ENCODE assay signal across 10 cellular contexts in genomic region chr1:113813218-113813617, GRCh38. TPM values are rescaled to one million over a fixed set of nuclear protein-coding genes. Genes with fewer than 3 reads are reported as not detected.
A peak's percentile ranks its signal among the peaks of the same experiment; 100 is the strongest.
DNase-seq lines count a peak whose midpoint lies in the region; ATAC-seq and TF ChIP-seq lines count a peak whose summit lies in the region.
"Had no signal": no experiment of that assay in that cellular context is flagged by ENCODE, and none has a peak within 500 bp of the region (broad histone marks: within the 10 kb centered on the region; RNA-seq: fewer than 3 reads in every experiment).

No MANE protein-coding gene starts in this region.

- peak overlapping the region; percentile 81 for H3K27ac Mint-ChIP-seq in activated CD4-positive, alpha-beta T cell treated with anti-CD3 and anti-CD28 coated beads for 36 hours
- H3K27ac Mint-ChIP-seq in stimulated activated effector memory CD8-positive, alpha-beta T cell treated with anti-CD3 and anti-CD28 coated beads, Interleukin-12 subunit alpha, Interleukin-12 subunit beta, amount 100 ng/mL, for 72 hours = peak overlapping the region; percentile 97

- no peaks in the 10 kb centered on the region for H3K9me3 ChIP-seq in RWPE2 (ENCODE audit: severe bottlenecking)
- H3K9me3 ChIP-seq in hepatocyte (ENCODE audit: low read depth) = no peaks in the 10 kb centered on the region
- H3K9me3 ChIP-seq: upper lobe of left lung had no signal

- intact Hi-C loops in activated CD4-positive, alpha-beta T cell treated with anti-CD3 and anti-CD28 coated beads for 36 hours (cut with DNase I, micrococcal nuclease) = loop anchor here (2.0 to 10.0 kb wide), 14 partner anchors 54 to 1096 kb away; partner anchors contain the start of genes MAGI3 (in 2 of the 2), SLC16A1 (in 2 of the 2), AP4B1 (in 1 of the 2) and BCAS2 (in 1 of the 2)

- H3K4me3 Mint-ChIP-seq in activated CD4-positive, alpha-beta T cell treated with anti-CD3 and anti-CD28 coated beads for 36 hours = peak overlapping the region; percentile 97
- peak overlapping the region; percentile 84 for H3K4me3 Mint-ChIP-seq in stimulated activated effector memory CD8-positive, alpha-beta T cell treated with anti-CD3 and anti-CD28 coated beads, Interleukin-12 subunit alpha, Interleukin-12 subunit beta, amount 100 ng/mL, for 72 hours

- H3K27ac ChIP-seq in RWPE2 (ENCODE audit: poor library complexity, severe bottlenecking) = peak overlapping the region; percentile 50
- H3K27ac ChIP-seq in hepatocyte = no peak overlapping the region

- no peaks in the 10 kb centered on the region for H3K36me3 ChIP-seq in RWPE2 (ENCODE audit: low read depth)
- H3K36me3 ChIP-seq in hepatocyte (replicated peaks; ENCODE audit: insufficient read depth, low read depth) = no peaks in the 10 kb centered on the region
- H3K36me3 ChIP-seq: upper lobe of left lung had no signal

- 95% methylated on average over 15 of the region's 15 CpGs for WGBS in hepatocyte (ENCODE audit: low lambda C conversion rate, missing lambda C conversion rate)

- CTCF ChIA-PET in activated CD4-positive, alpha-beta T cell treated with anti-CD3 and anti-CD28 coated beads for 36 hours (lab: Charles Lee) = interaction anchor here (0.6 to 2.3 kb wide), 2 partner anchors 91 to 667 kb away, joined by 3 to 11 read pairs; partner anchors contain the start of genes AP4B1 and DCLRE1B

- H3K27me3 ChIP-seq in RWPE2 (ENCODE audit: insufficient read depth, poor library complexity, severe bottlenecking) (no peaks in the 10 kb centered on the region), hepatocyte (no peaks in the 10 kb centered on the region)
- H3K27me3 ChIP-seq: upper lobe of left lung had no signal

- peaks cover 21% of the 10 kb centered on the region for H3K36me3 Mint-ChIP-seq in activated CD4-positive, alpha-beta T cell treated with anti-CD3 and anti-CD28 coated beads for 36 hours (ENCODE audit: low read depth)
- H3K36me3 Mint-ChIP-seq in stimulated activated effector memory CD8-positive, alpha-beta T cell treated with anti-CD3 and anti-CD28 coated beads, Interleukin-12 subunit alpha, Interleukin-12 subunit beta, amount 100 ng/mL, for 72 hours = peaks cover 78% of the 10 kb centered on the region

- no peaks in the 10 kb centered on the region for H3K9me2 ChIP-seq in hepatocyte (replicated peaks; ENCODE audit: insufficient read depth)

- TF ChIP-seq CTCF in RWPE2 (IDR thresholded peaks at IDR 0.05; ENCODE audit: poor library complexity, severe bottlenecking) = no peak
- TF ChIP-seq CTCF in hepatocyte (IDR thresholded peaks at IDR 0.05; ENCODE audit: poor library complexity) = no peak

- no peak for ATAC-seq in activated CD4-positive, alpha-beta T cell treated with anti-CD3 and anti-CD28 coated beads for 36 hours
- ATAC-seq in RWPE2 (ENCODE audit: low read depth) = no peak
- ATAC-seq in stimulated activated effector memory CD8-positive, alpha-beta T cell treated with anti-CD3 and anti-CD28 coated beads, Interleukin-12 subunit alpha, Interleukin-12 subunit beta, amount 100 ng/mL, for 72 hours = no peak
- no peak for ATAC-seq in GM21825 (IDR thresholded peaks at IDR 0.05; ENCODE audit: unreplicated experiment)

- peak overlapping the region; percentile 85 for H2AFZ ChIP-seq in hepatocyte

- DNase-seq in activated CD4-positive, alpha-beta T cell treated with anti-CD3 and anti-CD28 coated beads for 36 hours = no peak
- no peak for DNase-seq in activated CD4-positive, alpha-beta T cell treated with anti-CD3 and anti-CD28 coated beads, Interleukin-2, amount 50 U/mL, for 1 hour
- DNase-seq in RWPE2 (ENCODE audit: low spot score) (no peak), hepatocyte (ENCODE audit: low spot score) (no peak), LoVo (ENCODE audit: low spot score) (no peak)
- DNase-seq in stimulated activated effector memory CD8-positive, alpha-beta T cell treated with anti-CD3 and anti-CD28 coated beads, Interleukin-12 subunit alpha, Interleukin-12 subunit beta, amount 100 ng/mL, for 72 hours (ENCODE audit: low spot score in 2 of 2) = no peak
- no peak for DNase-seq in effector CD8-positive, alpha-beta T cell (lab: John Stamatoyannopoulos, UW)
- DNase-seq: erythroblast had no signal

- no peaks in the 10 kb centered on the region for H3K9me3 Mint-ChIP-seq in activated CD4-positive, alpha-beta T cell treated with anti-CD3 and anti-CD28 coated beads for 36 hours (ENCODE audit: low read depth)
- H3K9me3 Mint-ChIP-seq in stimulated activated effector memory CD8-positive, alpha-beta T cell treated with anti-CD3 and anti-CD28 coated beads, Interleukin-12 subunit alpha, Interleukin-12 subunit beta, amount 100 ng/mL, for 72 hours = no peaks in the 10 kb centered on the region

- H3K4me1 Mint-ChIP-seq in activated CD4-positive, alpha-beta T cell treated with anti-CD3 and anti-CD28 coated beads for 36 hours = peaks cover 28% of the 10 kb centered on the region
- peaks cover 22% of the 10 kb centered on the region for H3K4me1 Mint-ChIP-seq in stimulated activated effector memory CD8-positive, alpha-beta T cell treated with anti-CD3 and anti-CD28 coated beads, Interleukin-12 subunit alpha, Interleukin-12 subunit beta, amount 100 ng/mL, for 72 hours

- peaks cover 17% of the 10 kb centered on the region for H3K4me1 ChIP-seq in RWPE2 (ENCODE audit: insufficient read depth, poor library complexity, severe bottlenecking)
- peaks cover 10% of the 10 kb centered on the region for H3K4me1 ChIP-seq in hepatocyte (ENCODE audit: insufficient read depth)

- POLR2A ChIA-PET in activated CD4-positive, alpha-beta T cell treated with anti-CD3 and anti-CD28 coated beads for 36 hours (lab: Charles Lee) = interaction anchor here (2.7 kb wide), 1 partner anchor 116 kb away, joined by 28 read pairs; the partner anchor contains the start of gene HIPK1

- H3K4me3 ChIP-seq in RWPE2 (ENCODE audit: severe bottlenecking) = no peak overlapping the region
- no peak overlapping the region for H3K4me3 ChIP-seq in hepatocyte

- H3K4me2 ChIP-seq in hepatocyte = peak overlapping the region; percentile 74

- H3K27me3 Mint-ChIP-seq in activated CD4-positive, alpha-beta T cell treated with anti-CD3 and anti-CD28 coated beads for 36 hours = no peaks in the 10 kb centered on the region

- H4K20me1 ChIP-seq in hepatocyte (ENCODE audit: insufficient read depth, poor library complexity, severe bottlenecking) = peaks cover 7% of the 10 kb centered on the region

- H3K79me2 ChIP-seq in hepatocyte = peaks cover 35% of the 10 kb centered on the region

RNA-seq across cellular contexts. Expression of gene RSBN1, which starts 0.9 kb away (rescaled TPM):
- total RNA-seq in activated CD4-positive, alpha-beta T cell treated with anti-CD3 and anti-CD28 coated beads for 36 hours = 10 to 100 TPM; 22.1 to 24.3 TPM
- total RNA-seq in hepatocyte = 20.3 and 21.8 TPM in 2 replicates
- 10.2 and 12.8 TPM in 2 replicates for polyA plus RNA-seq in hepatocyte

RNA-seq across cellular contexts. Expression of gene PHTF1, which starts 53.9 kb away (rescaled TPM):
- 10 to 100 TPM; 11.3 to 12.2 TPM for total RNA-seq in activated CD4-positive, alpha-beta T cell treated with anti-CD3 and anti-CD28 coated beads for 36 hours
- total RNA-seq in hepatocyte = 19.6 and 27.6 TPM in 2 replicates
- polyA plus RNA-seq in hepatocyte = 19.4 and 22.9 TPM in 2 replicates

RNA-seq across cellular contexts. Expression of gene PTPN22, which starts 58.3 kb away (rescaled TPM):
- 10 to 100 TPM; 42.4 to 52.6 TPM for total RNA-seq in activated CD4-positive, alpha-beta T cell treated with anti-CD3 and anti-CD28 coated beads for 36 hours
- total RNA-seq in hepatocyte = 0.17 TPM in 1 of 2 replicates, not detected in the other
- polyA plus RNA-seq in hepatocyte = 0.47 TPM in 1 of 2 replicates, not detected in the other

Comparison
In these comparisons a context has a peak if more than half of its experiments do, and no peak if none do; other contexts are left out.
1. RNA of gene PTPN22, which starts 58.3 kb away (total RNA-seq): 42.4 to 52.6 TPM in activated CD4-positive, alpha-beta T cell treated with anti-CD3 and anti-CD28 coated beads for 36 hours; 0.17 TPM in hepatocyte; every median in the first group is over 10 times any median in the second.